In genomic region chr10:73060738-73061635, GRCh38 we compare ENCODE assay signal across 8 cellular contexts. TPM values are rescaled to one million over a fixed set of nuclear protein-coding genes. Genes with fewer than 3 reads are reported as not detected.
DNase-seq lines count a peak whose midpoint lies in the region; ATAC-seq and TF ChIP-seq lines count a peak whose summit lies in the region.

No MANE protein-coding gene starts in this region.

- no peaks in the 10 kb centered on the region for H3K36me3 ChIP-seq in KMS-11 (ENCODE audit: insufficient read depth)
- peaks cover 0 to 87% (median 60%) of the 10 kb centered on the region in 9 donors for H3K36me3 ChIP-seq in heart left ventricle

- H3K27ac ChIP-seq in KMS-11 (no peak overlapping the region), heart left ventricle (peak overlapping the region in 10 of 12 donors; percentile 1 to 70 (median 49))

- H3K4me3 ChIP-seq in KMS-11 (IDR thresholded peaks at IDR 0.05; ENCODE audit: insufficient read depth, low read depth, low read length), result no peak overlapping the region
- no peak overlapping the region for H3K4me3 ChIP-seq in heart left ventricle

- peak; percentile 25 for DNase-seq in NCI-H2196 (lab: John Stamatoyannopoulos, UW; ENCODE audit: unreplicated experiment)
- no peak for DNase-seq in NCI-H2196 treated with DMSO at 0.1 percent for 48 hours (lab: John Stamatoyannopoulos, UW; ENCODE audit: unreplicated experiment)
- no peak for DNase-seq in T-helper 2 cell treated with Interferon-gamma antibody and Interleukin-4, amounts not matched to agents 5 μg/mL and 100 μg/mL, for 36 hours (ENCODE audit: low spot score)
- no peak for DNase-seq in heart left ventricle
- DNase-seq in stimulated activated naive CD8-positive, alpha-beta T cell treated with anti-CD3 and anti-CD28 coated beads, Interleukin-15, Interleukin-2, amounts not matched to agents 100 U/mL and 50 U/mL, for 24 hours, result no peak
- DNase-seq in HK-2 (ENCODE audit: unreplicated experiment), result no peak

- H3K9me3 Mint-ChIP-seq in T-helper 2 cell treated with Interferon-gamma antibody and Interleukin-4, amounts not matched to agents 5 μg/mL and 100 μg/mL, for 36 hours, result no peaks in the 10 kb centered on the region

- H3K4me3 Mint-ChIP-seq in T-helper 2 cell treated with Interferon-gamma antibody and Interleukin-4, amounts not matched to agents 5 μg/mL and 100 μg/mL, for 36 hours, result no peak overlapping the region

- 37 to 42% (median 40%) methylated on average over 5 of the region's 5 CpGs for WGBS in heart left ventricle, 4 donors

- no peaks in the 10 kb centered on the region for H3K4me1 ChIP-seq in KMS-11 (ENCODE audit: low read depth, poor library complexity, severe bottlenecking)
- H3K4me1 ChIP-seq in heart left ventricle, result peaks cover 0 to 19% (median 11%) of the 10 kb centered on the region in 12 donors

- peaks cover 51% of the 10 kb centered on the region for H3K36me3 Mint-ChIP-seq in T-helper 2 cell treated with Interferon-gamma antibody and Interleukin-4, amounts not matched to agents 5 μg/mL and 100 μg/mL, for 36 hours (ENCODE audit: low read depth)

- H3K27me3 Mint-ChIP-seq in T-helper 2 cell treated with Interferon-gamma antibody and Interleukin-4, amounts not matched to agents 5 μg/mL and 100 μg/mL, for 36 hours (ENCODE audit: low read depth), result no peaks in the 10 kb centered on the region

- intact Hi-C loops in heart left ventricle (cut with DNase I), result loop anchor here in 4 of 10 donors (10.0 kb wide), 1 partner anchor 696 kb away; no protein-coding TSS in a partner anchor

- no peak overlapping the region for H3K9ac ChIP-seq in KMS-11

- no peak for TF ChIP-seq POLR2A in heart left ventricle (IDR thresholded peaks at IDR 0.05)

- no peaks in the 10 kb centered on the region for H4K20me1 ChIP-seq in KMS-11 (ENCODE audit: insufficient read depth)

- H3K27me3 ChIP-seq in KMS-11 (ENCODE audit: insufficient read depth, low read depth) (no peaks in the 10 kb centered on the region), heart left ventricle (no peaks in the 10 kb centered on the region)

- H3K4me2 ChIP-seq in KMS-11, result no peak overlapping the region

- no peak overlapping the region for H2AFZ ChIP-seq in KMS-11 (ENCODE audit: low read depth)

- H3K4me1 Mint-ChIP-seq in T-helper 2 cell treated with Interferon-gamma antibody and Interleukin-4, amounts not matched to agents 5 μg/mL and 100 μg/mL, for 36 hours (ENCODE audit: low read depth), result peaks cover 14% of the 10 kb centered on the region

- ATAC-seq in heart left ventricle (peak; percentile 39 to 55 (median 52)), HG03342 (IDR thresholded peaks at IDR 0.05; ENCODE audit: unreplicated experiment) (no peak)
- peak; percentile 80 for ATAC-seq in stimulated activated naive CD8-positive, alpha-beta T cell treated with anti-CD3 and anti-CD28 coated beads, Interleukin-15, Interleukin-2, amounts not matched to agents 100 U/mL and 50 U/mL, for 24 hours

- no peaks in the 10 kb centered on the region for H3K79me2 ChIP-seq in KMS-11 (ENCODE audit: insufficient read depth, low read depth)

- peak overlapping the region; percentile 77 for H3K27ac Mint-ChIP-seq in T-helper 2 cell treated with Interferon-gamma antibody and Interleukin-4, amounts not matched to agents 5 μg/mL and 100 μg/mL, for 36 hours

- no peaks in the 10 kb centered on the region for H3K9me3 ChIP-seq in heart left ventricle

- TF ChIP-seq CTCF in KMS-11 (conservative IDR thresholded peaks at IDR 0.05; ENCODE audit: low read depth, low read length) (peak; percentile 76), heart left ventricle (IDR thresholded peaks at IDR 0.05) (peak in 11 of 12 donors; percentile 7 to 56 (median 33))

RNA-seq across cellular contexts. Expression of gene P4HA1, which starts 35.7 kb away (rescaled TPM):
- 10 to 100 TPM; 44.5 to 71.7 (median 54.2) TPM for total RNA-seq in heart left ventricle
- 10 to 100 TPM; 18.0 to 33.6 TPM for polyA plus RNA-seq in heart left ventricle

RNA-seq across cellular contexts. Expression of gene NUDT13, which starts 49.3 kb away (rescaled TPM):
- 1 to 10 TPM; 2.1 to 5.7 (median 3.2) TPM for total RNA-seq in heart left ventricle
- polyA plus RNA-seq in heart left ventricle, result 1 to 10 TPM; 1.8 to 5.8 TPM
